ENCODE assay signal across 9 cellular contexts in genomic region chr4:17812125-17812524, GRCh38. TPM values are rescaled to one million over a fixed set of nuclear protein-coding genes. Genes with fewer than 3 reads are reported as not detected.
DNase-seq lines count a peak whose midpoint lies in the region; ATAC-seq and TF ChIP-seq lines count a peak whose summit lies in the region.
"Had no signal": no experiment of that assay in that cellular context is flagged by ENCODE, and none has a peak within 500 bp of the region (broad histone marks: within the 10 kb centered on the region; RNA-seq: fewer than 3 reads in every experiment).

No MANE protein-coding gene starts in this region.

- peak overlapping the region; percentile 73 for H3K27ac Mint-ChIP-seq in HFFc6
- H3K27ac Mint-ChIP-seq in activated CD8-positive, alpha-beta T cell treated with anti-CD3 and anti-CD28 coated beads for 36 hours, result peak overlapping the region; percentile 69

- H3K4me3 ChIP-seq in BLaER1 treated with 17β-estradiol and CSF1 and Interleukin-3, amounts not matched to agents 10 nM and 100 nM, result peak overlapping the region; percentile 75 to 96 (median 85)
- peak overlapping the region; percentile 99; the same call in 1 of the 2 replicates for H3K4me3 ChIP-seq in iPS-18c (ENCODE audit: insufficient read depth, low read depth, low read length)
- H3K4me3 ChIP-seq in spleen, result peak overlapping the region in 2 of 8 donors; percentile 77 to 87
- H3K4me3 ChIP-seq in lower lobe of right lung, result no peak overlapping the region

- intact Hi-C loops in activated CD8-positive, alpha-beta T cell treated with anti-CD3 and anti-CD28 coated beads for 36 hours (cut with micrococcal nuclease), result loop anchor here (5.0 kb wide), 1 partner anchor 210 kb away; the partner anchor contains the start of gene LCORL
- intact Hi-C loops in spleen (cut with DNase I; ENCODE audit: low total_unique reads), result loop anchor here (10.0 kb wide), 1 partner anchor 213 kb away; the partner anchor contains the start of gene LCORL
- intact Hi-C loops in left colon (cut with DNase I, micrococcal nuclease), result loop anchor here in 1 of 2 donors (10.0 kb wide), 1 partner anchor 213 kb away; the partner anchor contains the start of gene LCORL
- intact Hi-C loops in lower lobe of right lung (cut with DNase I), result loop anchor here (10.0 kb wide), 2 partner anchors 553 to 783 kb away; no protein-coding TSS in a partner anchor

- peaks cover 61% of the 10 kb centered on the region for H3K4me1 Mint-ChIP-seq in HFFc6 (ENCODE audit: low read depth)
- H3K4me1 Mint-ChIP-seq in activated CD8-positive, alpha-beta T cell treated with anti-CD3 and anti-CD28 coated beads for 36 hours (ENCODE audit: low read depth), result peaks cover 31% of the 10 kb centered on the region

- CTCF ChIA-PET in activated CD8-positive, alpha-beta T cell treated with anti-CD3 and anti-CD28 coated beads for 36 hours (lab: Charles Lee), result interaction anchor here (1.5 to 5.2 kb wide), 2 partner anchors 176 to 264 kb away, joined by 4 to 35 read pairs; no protein-coding TSS in a partner anchor

- DNase-seq in HFFc6 (no peak), NCI-H69 (lab: John Stamatoyannopoulos, UW) (no peak), spleen (no peak), left colon (no peak), lower lobe of right lung (no peak)
- DNase-seq in activated CD8-positive, alpha-beta T cell treated with anti-CD3 and anti-CD28 coated beads for 36 hours, result no peak

- H3K9ac ChIP-seq in BLaER1 treated with 17β-estradiol and CSF1 and Interleukin-3, amounts not matched to agents 10 nM and 100 nM, result peak overlapping the region; percentile 72 to 99 (median 95); a peak in 21 of 22 replicates

- peaks cover 27% of the 10 kb centered on the region; the same call in 1 of the 2 replicates for H3K36me3 Mint-ChIP-seq in HFFc6 (ENCODE audit: low read depth)
- peaks cover 63% of the 10 kb centered on the region for H3K36me3 Mint-ChIP-seq in activated CD8-positive, alpha-beta T cell treated with anti-CD3 and anti-CD28 coated beads for 36 hours (ENCODE audit: low read depth)

- H3K27ac ChIP-seq in BLaER1 treated with 17β-estradiol and CSF1 and Interleukin-3, amounts not matched to agents 10 nM and 100 nM, result peak overlapping the region in 10 of 11 experiments; percentile 55 to 98 (median 94); a peak in 18 of 22 replicates
- no peak overlapping the region for H3K27ac ChIP-seq in spleen
- H3K27ac ChIP-seq in lower lobe of right lung, result no peak overlapping the region
- H3K27ac ChIP-seq: vagina had no signal

- H3K4me3 Mint-ChIP-seq in HFFc6, result peak overlapping the region; percentile 100
- peak overlapping the region; percentile 94 for H3K4me3 Mint-ChIP-seq in activated CD8-positive, alpha-beta T cell treated with anti-CD3 and anti-CD28 coated beads for 36 hours

- no peaks in the 10 kb centered on the region for H3K27me3 ChIP-seq in BLaER1 treated with 17β-estradiol and CSF1 and Interleukin-3, amounts not matched to agents 10 nM and 100 nM
- no peaks in the 10 kb centered on the region for H3K27me3 ChIP-seq in spleen (replicated peaks in 1 of 7)
- no peaks in the 10 kb centered on the region for H3K27me3 ChIP-seq in lower lobe of right lung (ENCODE audit: low read depth)
- H3K27me3 ChIP-seq: vagina had no signal

- H3K27me3 Mint-ChIP-seq in HFFc6 (ENCODE audit: insufficient read depth), result no peaks in the 10 kb centered on the region; the same call in 1 of the 2 replicates
- peaks cover 2% of the 10 kb centered on the region for H3K27me3 Mint-ChIP-seq in activated CD8-positive, alpha-beta T cell treated with anti-CD3 and anti-CD28 coated beads for 36 hours

- no peaks in the 10 kb centered on the region for H3K9me3 ChIP-seq in BLaER1 treated with 17β-estradiol and CSF1 and Interleukin-3, amounts not matched to agents 10 nM and 100 nM (replicated peaks in 1 of 11)
- H3K9me3 ChIP-seq in iPS-18c (ENCODE audit: control insufficient read depth, insufficient read depth, low read length), result no peaks in the 10 kb centered on the region
- H3K9me3 ChIP-seq in spleen, result no peaks in the 10 kb centered on the region
- no peaks in the 10 kb centered on the region for H3K9me3 ChIP-seq in lower lobe of right lung
- H3K9me3 ChIP-seq: vagina had no signal

- H4K20me1 ChIP-seq in BLaER1 treated with 17β-estradiol and CSF1 and Interleukin-3, amounts not matched to agents 10 nM and 100 nM, result peaks cover 23 to 69% (median 50%) of the 10 kb centered on the region in 11 experiments; a peak in 21 of 22 replicates

- no peaks in the 10 kb centered on the region for H3K9me3 Mint-ChIP-seq in HFFc6
- no peaks in the 10 kb centered on the region for H3K9me3 Mint-ChIP-seq in activated CD8-positive, alpha-beta T cell treated with anti-CD3 and anti-CD28 coated beads for 36 hours

- TF ChIP-seq POLR2A in spleen (IDR thresholded peaks at IDR 0.05), result no peak

- H3K4me2 ChIP-seq in BLaER1 treated with 17β-estradiol and CSF1 and Interleukin-3, amounts not matched to agents 10 nM and 100 nM, result peak overlapping the region; percentile 60 to 87 (median 82)

- ATAC-seq in activated CD8-positive, alpha-beta T cell treated with anti-CD3 and anti-CD28 coated beads for 36 hours, result no peak
- ATAC-seq in left colon, result no peak
- ATAC-seq in lower lobe of right lung, result no peak

- WGBS in spleen, 5 donors, result 11 to 25% (median 15%) methylated on average over 3 of the region's 3 CpGs

- POLR2A ChIA-PET in activated CD8-positive, alpha-beta T cell treated with anti-CD3 and anti-CD28 coated beads for 36 hours (lab: Charles Lee), result interaction anchor here (0.6 to 1.8 kb wide), 2 partner anchors 9 to 234 kb away, joined by 3 to 6 read pairs; no protein-coding TSS in a partner anchor

- no peak for TF ChIP-seq CTCF in HFFc6 (IDR thresholded peaks at IDR 0.05)
- no peak for TF ChIP-seq CTCF in activated CD8-positive, alpha-beta T cell treated with anti-CD3 and anti-CD28 coated beads for 36 hours (IDR thresholded peaks at IDR 0.05)
- TF ChIP-seq CTCF in spleen (IDR thresholded peaks at IDR 0.05 in 8 of 11, conservative IDR thresholded peaks at IDR 0.05 in 3 of 11), result no peak
- no peak for TF ChIP-seq CTCF in lower lobe of right lung (IDR thresholded peaks at IDR 0.05)

- peaks cover 0 to 55% (median 41%) of the 10 kb centered on the region in 11 experiments; a peak in 18 of 22 replicates for H3K36me3 ChIP-seq in BLaER1 treated with 17β-estradiol and CSF1 and Interleukin-3, amounts not matched to agents 10 nM and 100 nM
- H3K36me3 ChIP-seq in spleen, result peaks cover 0 to 8% (median 0%) of the 10 kb centered on the region in 6 donors
- no peaks in the 10 kb centered on the region for H3K36me3 ChIP-seq in lower lobe of right lung
- H3K36me3 ChIP-seq: vagina had no signal

- H3K4me1 ChIP-seq in BLaER1 treated with 17β-estradiol and CSF1 and Interleukin-3, amounts not matched to agents 10 nM and 100 nM, result peaks cover 24 to 57% (median 35%) of the 10 kb centered on the region in 10 experiments
- H3K4me1 ChIP-seq in spleen, result peaks cover 23 to 56% (median 37%) of the 10 kb centered on the region in 6 donors
- H3K4me1 ChIP-seq in lower lobe of right lung, result peaks cover 33% of the 10 kb centered on the region

RNA-seq across cellular contexts. Expression of gene NCAPG, which starts 1.3 kb away (rescaled TPM):
- 10 to 100 TPM; 16.2 to 39.2 (median 32.7) TPM for total RNA-seq in HFFc6 (2021; fragmentation: NEBNext Ultra II Directional; extraction: Animal tissue kit (Norgen Biotek cat#: 25700))
- 10 to 100 TPM; 63.3 to 65.9 TPM for total RNA-seq in activated CD8-positive, alpha-beta T cell treated with anti-CD3 and anti-CD28 coated beads for 36 hours
- 10 to 100 TPM in 1 of 7 donors, 1 to 10 TPM in 6; 1.2 to 10.2 (median 5.2) TPM for total RNA-seq in spleen
- polyA plus RNA-seq in spleen, result 1 to 10 TPM; 1.1 to 5.8 (median 2.3) TPM
- total RNA-seq in left colon, result 1 to 10 TPM; 2.8 to 4.4 TPM
- total RNA-seq in lower lobe of right lung, result 2.2 TPM

RNA-seq across cellular contexts. Expression of gene DCAF16, which starts 1.6 kb away (rescaled TPM):
- total RNA-seq in HFFc6 (2021; fragmentation: NEBNext Ultra II Directional; extraction: Animal tissue kit (Norgen Biotek cat#: 25700)), result 10 to 100 TPM; 18.0 to 24.0 (median 20.1) TPM
- 10 to 100 TPM; 42.4 to 44.5 TPM for total RNA-seq in activated CD8-positive, alpha-beta T cell treated with anti-CD3 and anti-CD28 coated beads for 36 hours
- total RNA-seq in spleen, result 10 to 100 TPM; 22.0 to 41.7 (median 29.0) TPM
- polyA plus RNA-seq in spleen, result 10 to 100 TPM in 1 of 3 donors, 1 to 10 TPM in 2; 9.2 to 10.0 (median 9.4) TPM
- 10 to 100 TPM; 24.0 to 27.5 TPM for total RNA-seq in left colon
- 26.1 TPM for total RNA-seq in lower lobe of right lung

RNA-seq across cellular contexts. Expression of gene FAM184B, which starts 30.7 kb away (rescaled TPM):
- total RNA-seq in HFFc6 (2021; fragmentation: NEBNext Ultra II Directional; extraction: Animal tissue kit (Norgen Biotek cat#: 25700)), result under 1 TPM in 2 of 6 experiments, not detected in 4; 0.02 to 0.05 TPM
- total RNA-seq in activated CD8-positive, alpha-beta T cell treated with anti-CD3 and anti-CD28 coated beads for 36 hours, result under 1 TPM in 1 of 2 experiments, not detected in 1; 0.05 TPM
- not detected for total RNA-seq in spleen
- under 1 TPM; 0.03 to 0.04 (median 0.03) TPM for polyA plus RNA-seq in spleen
- under 1 TPM; 0.18 to 0.39 TPM for total RNA-seq in left colon
- total RNA-seq in lower lobe of right lung, result 0.24 TPM
- total RNA-seq: vagina had no signal

Comparison
In these comparisons a context has a peak if more than half of its experiments do, and no peak if none do; other contexts are left out.
1. H3K27ac ChIP-seq: peak in BLaER1 treated with 17β-estradiol and CSF1 and Interleukin-3, amounts not matched to agents 10 nM and 100 nM (10 of 11); none in spleen (0 of 8) and lower lobe of right lung (single experiment).